ENCODE assay signal across 20 cellular contexts in genomic region chr9:79617395-79617794, GRCh38. TPM values are rescaled to one million over a fixed set of nuclear protein-coding genes. Genes with fewer than 3 reads are reported as not detected.
DNase-seq lines count a peak whose midpoint lies in the region; ATAC-seq, FAIRE-seq and TF ChIP-seq lines count a peak whose summit lies in the region.
"Had no signal": no experiment of that assay in that cellular context is flagged by ENCODE, and none has a peak within 500 bp of the region (broad histone marks: within the 10 kb centered on the region; RNA-seq: fewer than 3 reads in every experiment).

No MANE protein-coding gene starts in this region.

- peak; percentile 66 for FAIRE-seq in H54 (lab: Jason Lieb, UNC)
- FAIRE-seq: GM18507 had no signal

- no peaks in the 10 kb centered on the region for H3K9me3 ChIP-seq in effector memory CD4-positive, alpha-beta T cell (ENCODE audit: control insufficient read depth, low read length)
- H3K9me3 ChIP-seq: SJSA1 had no signal

- peaks cover 0 to 9% of the 10 kb centered on the region in 2 donors for H3K36me3 Mint-ChIP-seq in activated naive CD4-positive, alpha-beta T cell treated with anti-CD3 and anti-CD28 coated beads, Interleukin-2, amount 50 U/mL, for 72 hours

- H3K9me3 Mint-ChIP-seq in activated naive CD4-positive, alpha-beta T cell treated with anti-CD3 and anti-CD28 coated beads, Interleukin-2, amount 50 U/mL, for 72 hours, result peaks cover 4% of the 10 kb centered on the region in 2 donors
- H3K9me3 Mint-ChIP-seq: activated CD4-positive, alpha-beta memory T cell treated with anti-CD3 and anti-CD28 coated beads for 36 hours had no signal

- H3K36me3 ChIP-seq in effector memory CD4-positive, alpha-beta T cell (ENCODE audit: control insufficient read depth, insufficient read depth, low read length), result no peaks in the 10 kb centered on the region
- H3K36me3 ChIP-seq: cardiac muscle cell had no signal

- no peak for ATAC-seq in activated naive CD4-positive, alpha-beta T cell treated with anti-CD3 and anti-CD28 coated beads, Interleukin-2, amount 50 U/mL, for 72 hours

- no peak overlapping the region for H3K27ac ChIP-seq in effector memory CD4-positive, alpha-beta T cell (ENCODE audit: insufficient read depth, low read length, poor library complexity, severe bottlenecking)
- H3K27ac ChIP-seq: cardiac muscle cell, HL-60, SJSA1 had no signal

- no peak for DNase-seq in H54 (ENCODE audit: insufficient read length, low spot score)
- DNase-seq in cerebellar cortex (ENCODE audit: low spot score), result peak; percentile 51
- peak; percentile 81 for DNase-seq in iris pigment epithelial cell (ENCODE audit: low read depth)
- DNase-seq in stromal cell of bone marrow (ENCODE audit: low read depth), result peak; percentile 48
- no peak for DNase-seq in effector memory CD4-positive, alpha-beta T cell
- no peak for DNase-seq in activated gamma-delta T cell (lab: John Stamatoyannopoulos, UW)
- no peak for DNase-seq in activated naive CD4-positive, alpha-beta T cell treated with anti-CD3 and anti-CD28 coated beads, Interleukin-2, amount 50 U/mL, for 72 hours (ENCODE audit: low spot score in 2 of 2)
- no peak for DNase-seq in GM19240 (ENCODE audit: insufficient read length, low spot score)
- DNase-seq: activated CD4-positive, alpha-beta memory T cell treated with anti-CD3 and anti-CD28 coated beads for 36 hours; activated effector memory CD4-positive, alpha-beta T cell treated with Interleukin-2 at 50 U/mL for 16 hours; erythroblast; GF-D8; NCI-H2081 treated with DMSO at 0.1 percent for 48 hours; NK-92 treated with Interleukin-12 subunit alpha and Interleukin-12 subunit beta, amount 100 ng/mL, for 24 hours; stimulated activated CD4-positive, alpha-beta T cell treated with anti-CD3 and anti-CD28 coated beads, Interleukin-2, amount 100 ng/mL, for 24 hours had no signal

- no peaks in the 10 kb centered on the region for H3K27me3 ChIP-seq in effector memory CD4-positive, alpha-beta T cell (replicated peaks; ENCODE audit: control insufficient read depth, insufficient read depth, low read length, poor library complexity, severe bottlenecking)
- H3K27me3 ChIP-seq: cardiac muscle cell, SJSA1 had no signal

- H3K4me1 ChIP-seq in effector memory CD4-positive, alpha-beta T cell (ENCODE audit: control insufficient read depth, insufficient read depth, low read length, poor library complexity, severe bottlenecking), result no peaks in the 10 kb centered on the region

- no peak for TF ChIP-seq POLR2A in H54 (IDR thresholded peaks at IDR 0.05; ENCODE audit: low read depth, low read length)

- H3K4me3 ChIP-seq in effector memory CD4-positive, alpha-beta T cell (ENCODE audit: insufficient read depth, low read depth, low read length, poor library complexity, severe bottlenecking), result no peak overlapping the region
- H3K4me3 ChIP-seq: cardiac muscle cell, SJSA1 had no signal

- no peak overlapping the region for H3K27ac Mint-ChIP-seq in activated naive CD4-positive, alpha-beta T cell treated with anti-CD3 and anti-CD28 coated beads, Interleukin-2, amount 50 U/mL, for 72 hours
- H3K27ac Mint-ChIP-seq: activated CD4-positive, alpha-beta memory T cell treated with anti-CD3 and anti-CD28 coated beads for 36 hours; progenitor cell of endocrine pancreas had no signal

RNA-seq across cellular contexts. Expression of gene TLE4, which starts 45.6 kb away (rescaled TPM):
- total RNA-seq in activated naive CD4-positive, alpha-beta T cell treated with anti-CD3 and anti-CD28 coated beads, Interleukin-2, amount 50 U/mL, for 72 hours, result 10 to 100 TPM; 19.5 to 20.9 TPM

Comparison
In these comparisons a context has a peak if more than half of its experiments do, and no peak if none do; other contexts are left out.
1. DNase-seq: peak in cerebellar cortex (single experiment), iris pigment epithelial cell (single experiment) and stromal cell of bone marrow (single experiment); none in H54 (single experiment), effector memory CD4-positive, alpha-beta T cell (0 of 3), activated gamma-delta T cell (single experiment), activated naive CD4-positive, alpha-beta T cell treated with anti-CD3 and anti-CD28 coated beads, Interleukin-2, amount 50 U/mL, for 72 hours (0 of 2) and GM19240 (single experiment).